8 cellular contexts compared by ENCODE assay signal in genomic region chr11:77589181-77589520, GRCh38. TPM values are rescaled to one million over a fixed set of nuclear protein-coding genes. Genes with fewer than 3 reads are reported as not detected.
A peak's percentile ranks its signal among the peaks of the same experiment; 100 is the strongest.
DNase-seq lines count a peak whose midpoint lies in the region; ATAC-seq and TF ChIP-seq lines count a peak whose summit lies in the region.

No MANE protein-coding gene starts in this region.

- peak overlapping the region; percentile 86 for H3K4me3 ChIP-seq in WERI-Rb-1 (ENCODE audit: low read depth, low read length)
- H3K4me3 ChIP-seq in spleen = peak overlapping the region; percentile 63 to 91 (median 78)

- H3K27me3 ChIP-seq in WERI-Rb-1 (ENCODE audit: insufficient read depth, low read depth, severe bottlenecking) (no peaks in the 10 kb centered on the region), spleen (replicated peaks in 1 of 7) (peaks cover 0 to 10% (median 0%) of the 10 kb centered on the region in 7 donors)

- WGBS in spleen, 5 donors = 3 to 5% (median 4%) methylated on average over 19 of the region's 19 CpGs

- ATAC-seq in GM18858 (IDR thresholded peaks at IDR 0.05; ENCODE audit: unreplicated experiment) (peak; percentile 16), HG02840 (IDR thresholded peaks at IDR 0.05; ENCODE audit: low FRiP score, unreplicated experiment) (peak; percentile 38), left ventricle myocardium superior (peak; percentile 16), GM18520 (IDR thresholded peaks at IDR 0.05; ENCODE audit: unreplicated experiment) (no peak)

- H3K4me1 ChIP-seq in spleen = peaks cover 0 to 31% (median 19%) of the 10 kb centered on the region in 6 donors

- H3K9me3 ChIP-seq in WERI-Rb-1 (ENCODE audit: severe bottlenecking) (no peaks in the 10 kb centered on the region), spleen (no peaks in the 10 kb centered on the region)

- no peak for TF ChIP-seq CTCF in WERI-Rb-1 (IDR thresholded peaks at IDR 0.05; ENCODE audit: low read depth, low read length)
- no peak for TF ChIP-seq CTCF in spleen (IDR thresholded peaks at IDR 0.05 in 8 of 11, conservative IDR thresholded peaks at IDR 0.05 in 3 of 11)
- no peak for TF ChIP-seq CTCF in GM10266 (IDR thresholded peaks at IDR 0.05; ENCODE audit: control insufficient read depth, insufficient read depth, low read depth, missing control alignments)

- TF ChIP-seq POLR2A in spleen (IDR thresholded peaks at IDR 0.05) = no peak

- H3K27ac ChIP-seq in WERI-Rb-1 (peak overlapping the region; percentile 83), spleen (peak overlapping the region in 6 of 8 donors; percentile 62 to 80 (median 78))

- H3K36me3 ChIP-seq in WERI-Rb-1 (no peaks in the 10 kb centered on the region), spleen (no peaks in the 10 kb centered on the region)

- intact Hi-C loops in left ventricle myocardium superior (cut with micrococcal nuclease) (no loop called here), spleen (cut with DNase I; ENCODE audit: low total_unique reads) (no loop called here)

- DNase-seq in WERI-Rb-1 (no peak), left ventricle myocardium superior (no peak), spleen (no peak), GM10266 (ENCODE audit: extremely low spot score) (no peak), NCI-H69 (lab: John Stamatoyannopoulos, UW) (no peak)

RNA-seq across cellular contexts. Expression of gene AQP11, which starts 0.6 kb away (rescaled TPM):
- total RNA-seq in left ventricle myocardium superior (0.87 TPM), spleen (under 1 TPM; 0.21 to 0.74 (median 0.33) TPM)
- polyA plus RNA-seq in spleen = under 1 TPM; 0.11 to 0.19 (median 0.17) TPM

RNA-seq across cellular contexts. Expression of gene CLNS1A, which starts 48.4 kb away (rescaled TPM):
- total RNA-seq in left ventricle myocardium superior = 74.9 TPM
- 10 to 100 TPM; 66.2 to 94.4 (median 81.3) TPM for total RNA-seq in spleen
- polyA plus RNA-seq in spleen = 100 to 1,000 TPM in 2 of 3 donors, 10 to 100 TPM in 1; 74.0 to 111 (median 107) TPM
